Comparison of ENCODE assay signal across 37 cellular contexts in genomic region chr9:75833765-75834164, GRCh38. TPM values are rescaled to one million over a fixed set of nuclear protein-coding genes. Genes with fewer than 3 reads are reported as not detected.
"Had no signal": no experiment of that assay in that cellular context is flagged by ENCODE, and none has a peak within 500 bp of the region (broad histone marks: within the 10 kb centered on the region; RNA-seq: fewer than 3 reads in every experiment).

No MANE protein-coding gene starts in this region.

- H3K36me3 Mint-ChIP-seq: activated CD4-positive, alpha-beta memory T cell treated with anti-CD3 and anti-CD28 coated beads for 36 hours; activated naive CD4-positive, alpha-beta T cell treated with anti-CD3 and anti-CD28 coated beads, Interleukin-2, amount 50 U/mL, for 72 hours; activated naive CD8-positive, alpha-beta T cell treated with anti-CD3 and anti-CD28 coated beads for 36 hours; brain had no signal

- H3K9me3 Mint-ChIP-seq: activated B cell treated with CpG ODN at 0.5 μM for 24 hours; activated CD4-positive, alpha-beta memory T cell treated with anti-CD3 and anti-CD28 coated beads for 36 hours; activated CD4-positive, alpha-beta T cell treated with anti-CD3 and anti-CD28 coated beads, Interleukin-2, amount 10 ng/mL, durations not matched to agents 24 days and 14 days; activated CD8-positive, alpha-beta T cell treated with anti-CD3 and anti-CD28 coated beads for 36 hours; activated naive CD4-positive, alpha-beta T cell treated with anti-CD3 and anti-CD28 coated beads for 36 hours; activated naive CD4-positive, alpha-beta T cell treated with anti-CD3 and anti-CD28 coated beads, Interleukin-2, amount 50 U/mL, for 72 hours; activated naive CD8-positive, alpha-beta T cell treated with anti-CD3 and anti-CD28 coated beads for 36 hours; activated T-cell treated with anti-CD3 and anti-CD28 coated beads, Interleukin-2, amount 50 U/mL, for 4 hours; activated T-cell treated with anti-CD3 and anti-CD28 coated beads, Interleukin-2, amount 50 U/mL, for 72 hours; activated T-helper 1 cell treated with anti-CD3 and anti-CD28 coated beads, Interleukin-12 subunit alpha, Interleukin-12 subunit beta, Interleukin-2, Interleukin-4 antibody, amounts not matched to agents 30 ng/mL and 10 ng/mL and 1 ng/mL, durations not matched to agents 14 hours and 24 hours and 36 hours; activated T-helper 17 cell treated with anti-CD3 and anti-CD28 coated beads, Interleukin-2, amount 50 U/mL, for 72 hours; T-helper 1 cell treated with Interleukin-12 subunit alpha and Interleukin-12 subunit beta and Interleukin-4 antibody, amounts not matched to agents 30 μg/mL and 1 μg/mL, for 36 hours; T-helper 2 cell treated with Interferon-gamma antibody and Interleukin-4, amounts not matched to agents 5 μg/mL and 100 μg/mL, for 36 hours had no signal

- H3K27ac ChIP-seq: adrenal gland, cardiac muscle cell, VCaP had no signal

- H3K27ac Mint-ChIP-seq: activated B cell treated with CpG ODN at 0.5 μM for 24 hours; activated CD4-positive, alpha-beta memory T cell treated with anti-CD3 and anti-CD28 coated beads for 36 hours; activated CD4-positive, alpha-beta T cell treated with anti-CD3 and anti-CD28 coated beads, Interleukin-2, amount 10 ng/mL, durations not matched to agents 24 days and 14 days; activated CD8-positive, alpha-beta T cell treated with anti-CD3 and anti-CD28 coated beads for 36 hours; activated naive CD4-positive, alpha-beta T cell treated with anti-CD3 and anti-CD28 coated beads for 36 hours; activated naive CD4-positive, alpha-beta T cell treated with anti-CD3 and anti-CD28 coated beads, Interleukin-2, amount 50 U/mL, for 72 hours; activated naive CD8-positive, alpha-beta T cell treated with anti-CD3 and anti-CD28 coated beads for 36 hours; activated T-cell treated with anti-CD3 and anti-CD28 coated beads, Interleukin-2, amount 50 U/mL, for 72 hours; activated T-helper 1 cell treated with anti-CD3 and anti-CD28 coated beads, Interleukin-12 subunit alpha, Interleukin-12 subunit beta, Interleukin-2, Interleukin-4 antibody, amounts not matched to agents 30 ng/mL and 10 ng/mL and 1 ng/mL, durations not matched to agents 14 hours and 24 hours and 36 hours; activated T-helper 17 cell treated with anti-CD3 and anti-CD28 coated beads, Interleukin-2, amount 50 U/mL, for 72 hours; T-helper 1 cell treated with Interleukin-12 subunit alpha and Interleukin-12 subunit beta and Interleukin-4 antibody, amounts not matched to agents 30 μg/mL and 1 μg/mL, for 36 hours; T-helper 2 cell treated with Interferon-gamma antibody and Interleukin-4, amounts not matched to agents 5 μg/mL and 100 μg/mL, for 36 hours had no signal

- DNase-seq: activated B cell treated with CpG ODN at 0.5 μM for 24 hours; activated CD4-positive, alpha-beta memory T cell treated with anti-CD3 and anti-CD28 coated beads for 36 hours; activated CD4-positive, alpha-beta T cell treated with anti-CD3 and anti-CD28 coated beads for 4 hours; activated CD4-positive, alpha-beta T cell treated with anti-CD3 and anti-CD28 coated beads, Interleukin-2, amount 10 ng/mL, durations not matched to agents 24 days and 14 days; activated CD4-positive, alpha-beta T cell treated with anti-CD3 and anti-CD28 coated beads, Interleukin-2, amount 50 U/mL, for 1 hour; activated CD4-positive, alpha-beta T cell treated with anti-CD3 and anti-CD28 coated beads, Interleukin-2, amount 50 U/mL, for 4 hours; activated CD4-positive, CD25-positive, alpha-beta regulatory T cell treated with anti-CD3 and anti-CD28 coated beads, Interleukin-2, amount 50 U/mL, for 72 hours; activated CD8-positive, alpha-beta memory T cell treated with anti-CD3 and anti-CD28 coated beads, Interleukin-2, amount 50 U/mL, for 4 hours; activated CD8-positive, alpha-beta T cell treated with anti-CD3 and anti-CD28 coated beads for 36 hours; activated effector memory CD4-positive, alpha-beta T cell treated with anti-CD3 and anti-CD28 coated beads, Interleukin-2, amount 50 U/mL, for 16 hours; activated gamma-delta T cell treated with Interleukin-2 at 50 U/mL for 16 hours; activated naive CD4-positive, alpha-beta T cell; activated naive CD4-positive, alpha-beta T cell treated with anti-CD3 and anti-CD28 coated beads for 36 hours; activated naive CD4-positive, alpha-beta T cell treated with anti-CD3 and anti-CD28 coated beads, Interleukin-2, amount 50 U/mL, for 16 hours; activated naive CD8-positive, alpha-beta T cell treated with anti-CD3 and anti-CD28 coated beads for 36 hours; activated T-cell treated with anti-CD3 and anti-CD28 coated beads for 4 hours; activated T-cell treated with anti-CD3 and anti-CD28 coated beads, Interleukin-2, amount 50 U/mL, for 1 hour; activated T-cell treated with anti-CD3 and anti-CD28 coated beads, Interleukin-2, amount 50 U/mL, for 4 hours; activated T-cell treated with anti-CD3 and anti-CD28 coated beads, Interleukin-2, amount 50 U/mL, for 72 hours; adrenal gland; amniotic stem cell; aorta; central memory CD4-positive, alpha-beta T cell; T-helper 1 cell; T-helper 2 cell; T-helper 9 cell had no signal

- H3K4me3 Mint-ChIP-seq: activated B cell treated with CpG ODN at 0.5 μM for 24 hours; activated CD4-positive, alpha-beta memory T cell treated with anti-CD3 and anti-CD28 coated beads for 36 hours; activated CD4-positive, alpha-beta T cell treated with anti-CD3 and anti-CD28 coated beads, Interleukin-2, amount 10 ng/mL, durations not matched to agents 24 days and 14 days; activated CD8-positive, alpha-beta T cell treated with anti-CD3 and anti-CD28 coated beads for 36 hours; activated naive CD4-positive, alpha-beta T cell treated with anti-CD3 and anti-CD28 coated beads for 36 hours; activated naive CD8-positive, alpha-beta T cell treated with anti-CD3 and anti-CD28 coated beads for 36 hours; activated T-cell treated with anti-CD3 and anti-CD28 coated beads, Interleukin-2, amount 50 U/mL, for 4 hours; activated T-cell treated with anti-CD3 and anti-CD28 coated beads, Interleukin-2, amount 50 U/mL, for 72 hours; activated T-helper 1 cell treated with anti-CD3 and anti-CD28 coated beads, Interleukin-12 subunit alpha, Interleukin-12 subunit beta, Interleukin-2, Interleukin-4 antibody, amounts not matched to agents 30 ng/mL and 10 ng/mL and 1 ng/mL, durations not matched to agents 14 hours and 24 hours and 36 hours; activated T-helper 17 cell treated with anti-CD3 and anti-CD28 coated beads, Interleukin-2, amount 50 U/mL, for 72 hours; brain; T-helper 1 cell treated with Interleukin-12 subunit alpha and Interleukin-12 subunit beta and Interleukin-4 antibody, amounts not matched to agents 30 μg/mL and 1 μg/mL, for 36 hours; T-helper 2 cell treated with Interferon-gamma antibody and Interleukin-4, amounts not matched to agents 5 μg/mL and 100 μg/mL, for 36 hours had no signal

- H3K4me3 ChIP-seq: adrenal gland, cardiac muscle cell had no signal

- H3K4me1 Mint-ChIP-seq: activated B cell treated with CpG ODN at 0.5 μM for 24 hours; activated CD4-positive, alpha-beta T cell treated with anti-CD3 and anti-CD28 coated beads, Interleukin-2, amount 10 ng/mL, durations not matched to agents 24 days and 14 days; activated T-helper 17 cell treated with anti-CD3 and anti-CD28 coated beads, Interleukin-2, amount 50 U/mL, for 72 hours; brain had no signal

- H3K36me3 ChIP-seq: adrenal gland, cardiac muscle cell had no signal

- H3K4me1 ChIP-seq: adrenal gland had no signal

- H3K27me3 Mint-ChIP-seq: activated B cell treated with CpG ODN at 0.5 μM for 24 hours; activated CD4-positive, alpha-beta T cell treated with anti-CD3 and anti-CD28 coated beads, Interleukin-2, amount 10 ng/mL, durations not matched to agents 24 days and 14 days; activated CD8-positive, alpha-beta T cell treated with anti-CD3 and anti-CD28 coated beads for 36 hours; activated naive CD8-positive, alpha-beta T cell treated with anti-CD3 and anti-CD28 coated beads for 36 hours; activated T-helper 17 cell treated with anti-CD3 and anti-CD28 coated beads, Interleukin-2, amount 50 U/mL, for 72 hours had no signal

- FAIRE-seq: astrocyte, bronchial epithelial cell, TTC549 had no signal

- H3K9me3 ChIP-seq: adrenal gland had no signal

- ATAC-seq: activated CD8-positive, alpha-beta T cell treated with anti-CD3 and anti-CD28 coated beads for 36 hours; activated naive CD4-positive, alpha-beta T cell treated with anti-CD3 and anti-CD28 coated beads, Interleukin-2, amount 50 U/mL, for 72 hours; activated T-cell treated with anti-CD3 and anti-CD28 coated beads, Interleukin-2, amount 50 U/mL, for 4 hours; activated T-cell treated with anti-CD3 and anti-CD28 coated beads, Interleukin-2, amount 50 U/mL, for 72 hours; activated T-helper 17 cell treated with anti-CD3 and anti-CD28 coated beads, Interleukin-2, amount 50 U/mL, for 72 hours had no signal

- H3K27me3 ChIP-seq: adrenal gland, cardiac muscle cell had no signal

RNA-seq across cellular contexts. Expression of gene PCSK5, which starts 56.7 kb away (rescaled TPM):
- total RNA-seq: activated B cell treated with CpG ODN at 0.5 μM for 24 hours had no signal
